9 cellular contexts compared by ENCODE assay signal in the genomic region with DNA sequence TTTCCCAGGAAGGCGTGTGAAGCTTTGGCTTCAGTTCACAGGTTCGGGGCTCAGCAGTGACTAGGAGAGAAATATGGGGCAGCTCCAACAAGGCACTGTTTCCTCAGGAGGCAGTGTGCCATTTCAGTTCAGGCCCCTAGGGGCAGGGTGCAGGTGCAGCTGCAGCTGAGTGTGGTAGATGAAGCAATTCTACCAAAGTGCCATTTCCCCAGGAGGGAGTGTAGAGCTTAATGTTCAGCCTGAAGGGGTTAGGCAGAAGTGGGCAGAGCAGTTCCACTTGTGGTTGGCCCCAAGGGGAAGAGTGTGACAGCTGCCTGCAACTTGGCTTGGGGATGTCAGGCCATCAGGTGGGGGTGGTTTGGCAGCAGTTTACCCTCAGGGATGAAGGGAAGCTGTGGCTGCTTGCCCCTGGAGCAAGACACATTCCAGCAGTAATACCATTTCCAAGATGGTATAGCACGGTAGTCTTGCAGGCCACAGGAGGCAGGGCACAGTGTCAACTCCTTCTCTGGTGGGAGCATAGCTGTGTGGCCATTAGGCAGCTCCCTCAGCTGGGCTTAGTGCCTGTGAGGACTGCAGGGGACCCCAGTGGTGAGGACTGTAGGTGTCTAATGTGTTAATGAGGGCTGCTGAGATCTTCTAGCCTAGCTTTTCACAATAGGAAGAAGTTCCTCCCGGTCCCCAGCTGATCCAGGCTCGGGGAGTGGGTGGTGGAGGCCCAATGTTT. TPM values are rescaled to one million over a fixed set of nuclear protein-coding genes. Genes with fewer than 3 reads are reported as not detected.
DNase-seq lines count a peak whose midpoint lies in the region; ATAC-seq and TF ChIP-seq lines count a peak whose summit lies in the region.
"Had no signal": no experiment of that assay in that cellular context is flagged by ENCODE, and none has a peak within 500 bp of the region (broad histone marks: within the 10 kb centered on the region; RNA-seq: fewer than 3 reads in every experiment).

No MANE protein-coding gene starts in this region.

- H3K27ac ChIP-seq in testis: no peak overlapping the region
- H3K27ac ChIP-seq: thoracic aorta had no signal

- no peaks in the 10 kb centered on the region for H3K9me3 ChIP-seq in testis
- H3K9me3 ChIP-seq: thoracic aorta had no signal

- 74 to 77% methylated on average over 4 to 5 of the region's 5 CpGs for WGBS in testis, 2 donors

- TF ChIP-seq POLR2A in testis (IDR thresholded peaks at IDR 0.05): no peak

- H3K4me3 ChIP-seq in kidney epithelial cell (ENCODE audit: low read depth, low read length): no peak overlapping the region
- no peak overlapping the region for H3K4me3 ChIP-seq in testis
- H3K4me3 ChIP-seq: thoracic aorta had no signal

- H3K4me1 ChIP-seq in testis: no peaks in the 10 kb centered on the region

- DNase-seq in GF-D8 (lab: John Stamatoyannopoulos, UW): peak; percentile 95
- peak; percentile 73 for DNase-seq in OCI-M1 (lab: John Stamatoyannopoulos, UW)
- no peak for DNase-seq in kidney epithelial cell (ENCODE audit: low read depth)
- DNase-seq in stimulated activated CD8-positive, alpha-beta memory T cell treated with anti-CD3 and anti-CD28 coated beads, Interleukin-4, amount 100 ng/mL, for 48 hours: no peak
- no peak for DNase-seq in DMS153 treated with DMSO at 0.1 percent for 48 hours (lab: John Stamatoyannopoulos, UW; ENCODE audit: unreplicated experiment)
- DNase-seq in testis: no peak

- H3K27me3 ChIP-seq in kidney epithelial cell (ENCODE audit: control insufficient read depth, insufficient read depth, low read length) (no peaks in the 10 kb centered on the region), testis (no peaks in the 10 kb centered on the region)

- no peaks in the 10 kb centered on the region for H3K36me3 ChIP-seq in kidney epithelial cell (ENCODE audit: control insufficient read depth, insufficient read depth, low read length)
- no peaks in the 10 kb centered on the region for H3K36me3 ChIP-seq in testis (ENCODE audit: low read depth, missing control alignments)
- H3K36me3 ChIP-seq: thoracic aorta had no signal

- intact Hi-C loops in testis (cut with DNase I; ENCODE audit: low total_unique reads): no loop called here

- TF ChIP-seq CTCF in kidney epithelial cell (IDR thresholded peaks at IDR 0.05; ENCODE audit: insufficient read depth, low read length, poor library complexity, severe bottlenecking) (peak; percentile 35), testis (IDR thresholded peaks at IDR 0.05) (no peak)

- ATAC-seq in GM19328 (IDR thresholded peaks at IDR 0.05; ENCODE audit: unreplicated experiment) (peak; percentile 89), HG03175 (IDR thresholded peaks at IDR 0.05; ENCODE audit: unreplicated experiment) (peak; percentile 91)

RNA-seq across cellular contexts. Expression of a gene that starts 34.7 kb away (rescaled TPM):
- total RNA-seq in kidney epithelial cell: not detected in 2 replicates
- total RNA-seq in testis: 10 to 100 TPM; 12.6 to 25.9 TPM
- polyA plus RNA-seq in testis (ENCODE audit: insufficient read depth, low read depth, low replicate concordance): 37.1 TPM
- total RNA-seq: thoracic aorta had no signal

Comparison
In these comparisons a context has a peak if more than half of its experiments do, and no peak if none do; other contexts are left out.
1. DNase-seq: peak in GF-D8 (single experiment) and OCI-M1 (single experiment); none in kidney epithelial cell (single experiment), stimulated activated CD8-positive, alpha-beta memory T cell treated with anti-CD3 and anti-CD28 coated beads, Interleukin-4, amount 100 ng/mL, for 48 hours (single experiment), DMS153 treated with DMSO at 0.1 percent for 48 hours (single experiment) and testis (single experiment).
2. RNA of a gene that starts 34.7 kb away (total RNA-seq): 12.6 to 25.9 TPM in testis; not detected in kidney epithelial cell; every median in the first group is over 10 times any median in the second.